In the genomic region with DNA sequence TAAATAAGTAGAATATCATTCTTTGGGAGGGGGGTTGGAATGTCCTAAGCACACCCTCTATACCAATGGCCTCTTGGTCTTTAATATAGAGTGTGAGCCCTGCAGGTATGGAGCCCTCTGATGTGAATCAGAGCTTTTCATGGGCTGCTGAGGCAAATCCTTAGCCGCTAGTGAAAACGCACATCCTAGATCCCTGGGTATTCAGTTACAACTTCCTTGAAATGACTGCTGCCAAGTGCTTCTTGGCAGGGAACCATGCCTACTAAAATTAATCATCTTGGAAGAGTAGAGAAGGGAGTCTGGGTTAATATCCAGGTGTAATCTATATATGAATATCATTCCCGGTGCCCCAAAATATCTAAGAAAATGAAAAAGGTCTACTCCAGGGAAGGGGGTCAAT, we compare ENCODE assay signal across 21 cellular contexts.
DNase-seq lines count a peak whose midpoint lies in the region; ATAC-seq and TF ChIP-seq lines count a peak whose summit lies in the region.
"Had no signal": no experiment of that assay in that cellular context is flagged by ENCODE, and none has a peak within 500 bp of the region (broad histone marks: within the 10 kb centered on the region; RNA-seq: fewer than 3 reads in every experiment).

No MANE protein-coding gene starts in this region.

- H3F3A ChIP-seq in MM.1S (ENCODE audit: insufficient read depth, low read length) = peaks cover 12% of the 10 kb centered on the region

- H3K4me1 ChIP-seq in MM.1S (ENCODE audit: low read length) = peaks cover 9% of the 10 kb centered on the region; the same call in 1 of the 2 replicates
- H3K4me1 ChIP-seq: A549, BE2C, body of pancreas, colonic mucosa had no signal

- no peak overlapping the region for H3K4me3 ChIP-seq in MM.1S (ENCODE audit: low read length)
- H3K4me3 ChIP-seq: A549, body of pancreas, colonic mucosa, heart right ventricle had no signal

- no peaks in the 10 kb centered on the region for H3K9me3 Mint-ChIP-seq in stimulated activated naive CD8-positive, alpha-beta T cell treated with anti-CD3 and anti-CD28 coated beads, Interleukin-15, amount 100 ng/mL, for 72 hours

- no peaks in the 10 kb centered on the region for H3K27me3 Mint-ChIP-seq in stimulated activated naive CD8-positive, alpha-beta T cell treated with anti-CD3 and anti-CD28 coated beads, Interleukin-15, amount 100 ng/mL, for 72 hours
- H3K27me3 Mint-ChIP-seq: activated CD4-positive, alpha-beta T cell treated with anti-CD3 and anti-CD28 coated beads for 36 hours; activated naive CD8-positive, alpha-beta T cell had no signal

- no peak overlapping the region for H2AFZ ChIP-seq in MM.1S (ENCODE audit: low read length)

- no peaks in the 10 kb centered on the region for H3K9me2 ChIP-seq in MM.1S (replicated peaks; ENCODE audit: insufficient read depth, low read length)

- no peak for TF ChIP-seq CTCF in MM.1S (IDR thresholded peaks at IDR 0.05; ENCODE audit: low read length)

- H4K20me1 ChIP-seq in MM.1S (ENCODE audit: insufficient read depth, low read length) = peaks cover 5% of the 10 kb centered on the region

- peak; percentile 51 for DNase-seq in NCI-H2171 treated with DMSO at 0.1 percent for 48 hours (lab: John Stamatoyannopoulos, UW)
- no peak for DNase-seq in NCI-H2171 (lab: John Stamatoyannopoulos, UW)
- peak; percentile 35 for DNase-seq in NCI-H446 treated with DMSO at 0.1 percent for 48 hours (lab: John Stamatoyannopoulos, UW)
- DNase-seq in fibroblast of gingiva (ENCODE audit: low read depth) = peak; percentile 45
- peak; percentile 12 for DNase-seq in stromal cell of bone marrow (ENCODE audit: low read depth)
- DNase-seq in MM.1S = no peak
- no peak for DNase-seq in stimulated activated naive CD8-positive, alpha-beta T cell treated with anti-CD3 and anti-CD28 coated beads, Interleukin-15, amount 100 ng/mL, for 72 hours
- DNase-seq: activated CD4-positive, alpha-beta T cell treated with anti-CD3 and anti-CD28 coated beads for 36 hours; BE2C; colonic mucosa; COR-L47; heart right ventricle; NCI-H1436; NCI-H524; stimulated activated CD4-positive, alpha-beta T cell treated with anti-CD3 and anti-CD28 coated beads, Interleukin-4, amount 100 ng/mL, for 4 hours had no signal

- ATAC-seq in stimulated activated naive CD8-positive, alpha-beta T cell treated with anti-CD3 and anti-CD28 coated beads, Interleukin-15, amount 100 ng/mL, for 72 hours = no peak
- no peak for ATAC-seq in GM21737 (IDR thresholded peaks at IDR 0.05; ENCODE audit: unreplicated experiment)
- ATAC-seq: A549; activated CD4-positive, alpha-beta T cell treated with anti-CD3 and anti-CD28 coated beads for 36 hours; body of pancreas; heart right ventricle; Right ventricle myocardium inferior had no signal

- no peak overlapping the region for H3K9ac ChIP-seq in MM.1S (ENCODE audit: low read length)

- no peak overlapping the region for H3K4me3 Mint-ChIP-seq in stimulated activated naive CD8-positive, alpha-beta T cell treated with anti-CD3 and anti-CD28 coated beads, Interleukin-15, amount 100 ng/mL, for 72 hours
- H3K4me3 Mint-ChIP-seq: activated CD4-positive, alpha-beta T cell treated with anti-CD3 and anti-CD28 coated beads for 36 hours; activated naive CD8-positive, alpha-beta T cell had no signal

- H3K27ac ChIP-seq in MM.1S (ENCODE audit: low read length) = no peak overlapping the region
- H3K27ac ChIP-seq: A549, body of pancreas, colonic mucosa, heart right ventricle, neutrophil had no signal

- H3K27ac Mint-ChIP-seq in stimulated activated naive CD8-positive, alpha-beta T cell treated with anti-CD3 and anti-CD28 coated beads, Interleukin-15, amount 100 ng/mL, for 72 hours = no peak overlapping the region
- H3K27ac Mint-ChIP-seq: activated CD4-positive, alpha-beta T cell treated with anti-CD3 and anti-CD28 coated beads for 36 hours; activated naive CD8-positive, alpha-beta T cell had no signal

- H3K79me2 ChIP-seq in MM.1S (ENCODE audit: low read length) = no peaks in the 10 kb centered on the region

- H3K4me2 ChIP-seq in MM.1S (ENCODE audit: low read depth, low read length) = no peak overlapping the region
- H3K4me2 ChIP-seq: A549 had no signal

- H3K9me3 ChIP-seq in MM.1S (replicated peaks; ENCODE audit: insufficient read depth, low read length) = no peaks in the 10 kb centered on the region
- H3K9me3 ChIP-seq: A549, BE2C, body of pancreas, colonic mucosa, heart right ventricle, neutrophil had no signal

- peaks cover 5% of the 10 kb centered on the region for H3K36me3 ChIP-seq in MM.1S (replicated peaks; ENCODE audit: insufficient read depth, low read length)
- H3K36me3 ChIP-seq: colonic mucosa had no signal

- peaks cover 16% of the 10 kb centered on the region for H3K4me1 Mint-ChIP-seq in stimulated activated naive CD8-positive, alpha-beta T cell treated with anti-CD3 and anti-CD28 coated beads, Interleukin-15, amount 100 ng/mL, for 72 hours

- H3K27me3 ChIP-seq in MM.1S (replicated peaks; ENCODE audit: insufficient read depth, low read length) = no peaks in the 10 kb centered on the region
- H3K27me3 ChIP-seq: BE2C, body of pancreas, colonic mucosa, heart right ventricle, neutrophil had no signal

Comparison
In these comparisons a context has a peak if more than half of its experiments do, and no peak if none do; other contexts are left out.
1. DNase-seq: peak in NCI-H2171 treated with DMSO at 0.1 percent for 48 hours (single experiment), NCI-H446 treated with DMSO at 0.1 percent for 48 hours (single experiment), fibroblast of gingiva (single experiment) and stromal cell of bone marrow (single experiment); none in NCI-H2171 (single experiment), MM.1S (single experiment) and stimulated activated naive CD8-positive, alpha-beta T cell treated with anti-CD3 and anti-CD28 coated beads, Interleukin-15, amount 100 ng/mL, for 72 hours (0 of 2).